ENCODE assay signal across 18 cellular contexts in the genomic region with DNA sequence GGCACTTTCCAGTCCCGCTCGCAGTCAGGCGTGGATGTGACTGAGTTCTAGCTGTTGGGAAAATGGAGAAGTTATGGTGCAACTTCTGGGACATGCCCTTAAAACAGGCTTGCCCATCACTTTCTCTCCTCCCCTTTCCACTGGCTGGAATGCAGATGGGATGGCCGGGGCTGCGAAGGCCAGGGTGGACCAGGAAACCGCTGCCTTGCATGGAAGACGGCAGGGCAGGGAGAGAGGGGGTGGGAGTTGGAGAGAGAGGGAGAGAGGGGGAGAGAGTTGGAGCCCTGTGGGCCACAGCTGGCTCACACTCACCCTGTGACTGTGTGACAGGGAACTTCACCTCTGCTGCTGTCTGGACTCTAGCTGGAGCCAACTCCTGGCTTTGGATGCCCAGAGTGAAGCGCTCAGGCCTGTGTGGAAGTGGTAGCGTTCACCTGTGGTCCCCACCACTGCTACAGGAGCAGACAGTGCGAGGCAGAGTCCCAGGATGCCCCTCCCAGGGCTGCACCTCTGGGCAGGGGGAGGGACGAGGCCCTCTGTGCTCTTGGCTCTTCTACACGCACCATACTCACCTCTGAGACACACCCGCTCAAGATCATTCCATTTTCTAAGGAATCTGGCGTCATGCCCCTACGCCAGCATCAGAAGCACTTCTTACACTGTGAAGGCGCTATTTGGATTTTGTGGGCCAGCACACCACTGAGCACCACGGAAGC. TPM values are rescaled to one million over a fixed set of nuclear protein-coding genes. Genes with fewer than 3 reads are reported as not detected.
DNase-seq lines count a peak whose midpoint lies in the region; ATAC-seq and TF ChIP-seq lines count a peak whose summit lies in the region.
"Had no signal": no experiment of that assay in that cellular context is flagged by ENCODE, and none has a peak within 500 bp of the region (broad histone marks: within the 10 kb centered on the region; RNA-seq: fewer than 3 reads in every experiment).

No MANE protein-coding gene starts in this region.

- H3K4me1 ChIP-seq in breast epithelium, result no peaks in the 10 kb centered on the region
- peaks cover 37% of the 10 kb centered on the region for H3K4me1 ChIP-seq in mammary epithelial cell (ENCODE audit: insufficient read depth, low read length)
- H3K4me1 ChIP-seq in neural progenitor cell, result no peaks in the 10 kb centered on the region
- H3K4me1 ChIP-seq in subcutaneous abdominal adipose tissue (ENCODE audit: control insufficient read depth in 5 of 5, insufficient read depth in 5 of 5, low read length in 5 of 5), result peaks cover 4 to 73% (median 62%) of the 10 kb centered on the region in 5 donors
- H3K4me1 ChIP-seq: Caco-2 had no signal

- dilution Hi-C loops in mammary epithelial cell (cut with HindIII; ENCODE audit: low sequenced_read_pairs), result no loop called here

- H3K36me3 ChIP-seq in breast epithelium (no peaks in the 10 kb centered on the region), mammary epithelial cell (ENCODE audit: insufficient read depth, low read length) (no peaks in the 10 kb centered on the region), neural progenitor cell (no peaks in the 10 kb centered on the region), subcutaneous abdominal adipose tissue (ENCODE audit: control insufficient read depth in 5 of 5, insufficient read depth in 5 of 5, low read length in 5 of 5) (peaks cover 0 to 18% (median 16%) of the 10 kb centered on the region in 5 donors)

- peaks cover 9% of the 10 kb centered on the region for H3F3A ChIP-seq in neural progenitor cell (ENCODE audit: low read depth)

- intact Hi-C loops in breast epithelium (cut with DNase I; ENCODE audit: low total_unique reads) (no loop called here), mammary epithelial cell (cut with micrococcal nuclease) (no loop called here)

- H3K4me3 ChIP-seq in breast epithelium (no peak overlapping the region), mammary epithelial cell (replicated peaks in 1 of 3; ENCODE audit: insufficient read depth in 1 of 3, low read depth in 2 of 3, low read length in 3 of 3) (no peak overlapping the region), neural progenitor cell (no peak overlapping the region), subcutaneous abdominal adipose tissue (ENCODE audit: low read depth in 1 of 5, low read length in 5 of 5) (no peak overlapping the region)

- no peak overlapping the region for H3K4me3 Mint-ChIP-seq in neural progenitor cell

- peaks cover 37% of the 10 kb centered on the region for H3K36me3 Mint-ChIP-seq in neural progenitor cell

- H3K27ac ChIP-seq in breast epithelium, result peak overlapping the region; percentile 4 to 40
- H3K27ac ChIP-seq in mammary epithelial cell (ENCODE audit: insufficient read depth, low read depth, low read length), result no peak overlapping the region
- H3K27ac ChIP-seq in neural progenitor cell, result no peak overlapping the region
- peak overlapping the region; percentile 69 for H3K27ac ChIP-seq in subcutaneous abdominal adipose tissue (ENCODE audit: low read depth, low read length)
- H3K27ac ChIP-seq: HL-60 had no signal

- ATAC-seq in HG03175 (IDR thresholded peaks at IDR 0.05; ENCODE audit: unreplicated experiment), result no peak

- H3K27me3 ChIP-seq in breast epithelium (no peaks in the 10 kb centered on the region), mammary epithelial cell (ENCODE audit: insufficient read depth, low read length) (no peaks in the 10 kb centered on the region), neural progenitor cell (no peaks in the 10 kb centered on the region), subcutaneous abdominal adipose tissue (ENCODE audit: control insufficient read depth in 5 of 5, insufficient read depth in 4 of 5, low read length in 5 of 5) (no peaks in the 10 kb centered on the region)

- no peaks in the 10 kb centered on the region for H3K9me3 Mint-ChIP-seq in neural progenitor cell

- no peak for TF ChIP-seq CTCF in breast epithelium (IDR thresholded peaks at IDR 0.05)
- TF ChIP-seq CTCF in mammary epithelial cell (conservative IDR thresholded peaks at IDR 0.05 in 1 of 2, IDR thresholded peaks at IDR 0.05 in 1 of 2; ENCODE audit: extremely low read depth in 1 of 2, insufficient read depth in 1 of 2, low read depth in 1 of 2, low read length in 2 of 2), result no peak
- TF ChIP-seq CTCF in neural progenitor cell (IDR thresholded peaks at IDR 0.05), result no peak

- no TSS peak for BruUV-seq in mammary epithelial cell (replicated peaks; lab: Mats Ljungman, UMichigan)

- H3K79me2 ChIP-seq in mammary epithelial cell (ENCODE audit: insufficient read depth, low read length) (peaks cover 7% of the 10 kb centered on the region), neural progenitor cell (ENCODE audit: low read depth) (peaks cover 4% of the 10 kb centered on the region)

- no peak overlapping the region for H3K9ac ChIP-seq in mammary epithelial cell (ENCODE audit: insufficient read depth, low read length)
- H3K9ac ChIP-seq in neural progenitor cell, result no peak overlapping the region
- H3K9ac ChIP-seq in subcutaneous abdominal adipose tissue (ENCODE audit: low read length in 5 of 5), result peak overlapping the region in 1 of 5 donors; percentile 49

- H4K20me1 ChIP-seq in mammary epithelial cell (ENCODE audit: insufficient read depth, low read length), result no peaks in the 10 kb centered on the region
- peaks cover 10% of the 10 kb centered on the region for H4K20me1 ChIP-seq in neural progenitor cell (ENCODE audit: low read depth)

- no peak overlapping the region for H3K4me2 ChIP-seq in mammary epithelial cell (ENCODE audit: insufficient read depth, low read depth, low read length)
- no peak overlapping the region for H3K4me2 ChIP-seq in neural progenitor cell

- in situ Hi-C loops in mammary epithelial cell (cut with MboI; ENCODE audit: low sequenced_read_pairs in 2 of 2), result no loop called here

- H3K27ac Mint-ChIP-seq in neural progenitor cell, result peak overlapping the region; percentile 89

- H2AFZ ChIP-seq in mammary epithelial cell (ENCODE audit: low read depth, low read length) (no peak overlapping the region), neural progenitor cell (replicated peaks) (no peak overlapping the region)

- TF ChIP-seq POLR2A in breast epithelium (IDR thresholded peaks at IDR 0.05), result no peak

- 97% methylated on average over 10 of the region's 17 CpGs for WGBS in mammary epithelial cell (ENCODE audit: low coverage, missing lambda C conversion rate)

- CTCF ChIA-PET in mammary epithelial cell (lab: Charles Lee; ENCODE audit: low non-redundant PET), result no interaction called here

- H3K4me1 Mint-ChIP-seq in neural progenitor cell, result peaks cover 29% of the 10 kb centered on the region

- no peaks in the 10 kb centered on the region for H3K9me3 ChIP-seq in breast epithelium
- no peaks in the 10 kb centered on the region for H3K9me3 ChIP-seq in mammary epithelial cell (replicated peaks; ENCODE audit: insufficient read depth, low read length)
- no peaks in the 10 kb centered on the region for H3K9me3 ChIP-seq in neural progenitor cell (ENCODE audit: low read depth)
- H3K9me3 ChIP-seq in subcutaneous abdominal adipose tissue (ENCODE audit: control insufficient read depth in 5 of 5, low read length in 5 of 5), result no peaks in the 10 kb centered on the region
- H3K9me3 ChIP-seq: Caco-2 had no signal

- DNase-seq in breast epithelium (ENCODE audit: low spot score in 2 of 2) (no peak), mammary epithelial cell (no peak), amniotic epithelial cell (ENCODE audit: low read depth) (peak; percentile 64), neural progenitor cell (ENCODE audit: low spot score) (no peak), occipital lobe (lab: John Stamatoyannopoulos, UW) (no peak), SKM-1 treated with dmso at 0.1 percent for 144 hours (lab: John Stamatoyannopoulos, UW; ENCODE audit: unreplicated experiment) (no peak)
- DNase-seq: AML-193; DMS53; NCI-H1436 treated with DMSO at 0.1 percent for 48 hours; NCI-H2081 treated with DMSO at 0.1 percent for 48 hours; NCI-H226; NCI-H526 treated with DMSO at 0.1 percent for 48 hours; NK-92 treated with Interleukin-12 subunit alpha and Interleukin-12 subunit beta, amount 100 ng/mL, for 24 hours; OCI-M1 had no signal

- H3K27me3 Mint-ChIP-seq in neural progenitor cell (ENCODE audit: insufficient read depth, low read depth), result no peaks in the 10 kb centered on the region

RNA-seq across cellular contexts. Expression of a gene that starts 36.6 kb away (rescaled TPM):
- total RNA-seq in breast epithelium (10 to 100 TPM; 10.9 to 21.0 (median 15.1) TPM), mammary epithelial cell (10 to 100 TPM in 1 of 2 donors, 1 to 10 TPM in 1; 7.7 to 12.2 TPM), neural progenitor cell (ENCODE audit: low replicate concordance) (12.1 and 25.3 TPM in 2 replicates), occipital lobe (32.3 TPM)
- 4.6 TPM for polyA plus RNA-seq in mammary epithelial cell
- 7.0 TPM for polyA minus RNA-seq in mammary epithelial cell

Comparison
In these comparisons a context has a peak if more than half of its experiments do, and no peak if none do; other contexts are left out.
1. H3K27ac ChIP-seq: peak in breast epithelium (2 of 2) and subcutaneous abdominal adipose tissue (single experiment); none in mammary epithelial cell (single experiment) and neural progenitor cell (single experiment).